In the genomic region with DNA sequence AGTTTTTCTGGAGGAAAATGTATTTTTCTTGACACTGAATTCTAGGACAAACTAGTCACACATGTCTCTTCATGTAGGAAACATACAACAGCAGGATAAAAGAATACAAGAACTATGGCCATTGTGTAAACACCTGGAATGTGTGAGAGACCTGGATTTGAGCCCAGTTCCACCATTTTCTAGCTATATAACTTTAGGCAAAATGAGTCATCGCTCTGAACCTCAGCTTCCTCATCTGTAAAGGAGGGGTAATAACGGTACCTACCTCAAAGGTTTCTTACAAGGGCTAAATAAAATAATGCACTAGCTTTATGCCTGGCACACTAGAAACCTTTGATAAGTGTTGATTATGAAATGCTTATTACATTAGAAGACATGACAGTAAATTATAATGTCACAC, we compare ENCODE assay signal across 18 cellular contexts. TPM values are rescaled to one million over a fixed set of nuclear protein-coding genes. Genes with fewer than 3 reads are reported as not detected.
DNase-seq lines count a peak whose midpoint lies in the region; ATAC-seq and TF ChIP-seq lines count a peak whose summit lies in the region.
"Had no signal": no experiment of that assay in that cellular context is flagged by ENCODE, and none has a peak within 500 bp of the region (broad histone marks: within the 10 kb centered on the region; RNA-seq: fewer than 3 reads in every experiment).

No MANE protein-coding gene starts in this region.

- no peak overlapping the region for H3K4me3 Mint-ChIP-seq in CD4-positive, alpha-beta T cell
- no peak overlapping the region for H3K4me3 Mint-ChIP-seq in CD8-positive, alpha-beta memory T cell
- H3K4me3 Mint-ChIP-seq: IgD-negative memory B cell, mesothelial cell of epicardium had no signal

- H3K27ac Mint-ChIP-seq in CD4-positive, alpha-beta T cell = peak overlapping the region; percentile 24
- no peak overlapping the region for H3K27ac Mint-ChIP-seq in CD8-positive, alpha-beta memory T cell
- H3K27ac Mint-ChIP-seq: IgD-negative memory B cell, mesothelial cell of epicardium had no signal

- intact Hi-C loops in CD4-positive, alpha-beta T cell (cut with DNase I, micrococcal nuclease) = loop anchor here in 1 of 2 experiments (5.0 to 10.0 kb wide), 2 partner anchors 60 to 92 kb away; a partner anchor contains a TSS

- CTCF ChIA-PET in CD4-positive, alpha-beta T cell (lab: Charles Lee) = no interaction called here
- CTCF ChIA-PET in CD8-positive, alpha-beta memory T cell (lab: Charles Lee) = no interaction called here

- H3K36me3 Mint-ChIP-seq in CD4-positive, alpha-beta T cell (ENCODE audit: low read depth) = peaks cover 34% of the 10 kb centered on the region
- peaks cover 7 to 16% (median 14%) of the 10 kb centered on the region in 3 donors for H3K36me3 Mint-ChIP-seq in CD8-positive, alpha-beta memory T cell

- no peaks in the 10 kb centered on the region for H3K27me3 ChIP-seq in CD4-positive, alpha-beta T cell (ENCODE audit: control insufficient read depth, insufficient read depth, low read length)
- H3K27me3 ChIP-seq in CD8-positive, alpha-beta memory T cell (ENCODE audit: insufficient read depth, low read length, poor library complexity, severe bottlenecking) = no peaks in the 10 kb centered on the region
- H3K27me3 ChIP-seq: thyroid gland had no signal

- TF ChIP-seq CTCF in CD4-positive, alpha-beta T cell (IDR thresholded peaks at IDR 0.05) = no peak

- no peak for DNase-seq in CD4-positive, alpha-beta T cell
- DNase-seq in RPMI7951 (ENCODE audit: low read depth) (peak; percentile 88), epithelial cell of prostate (ENCODE audit: low read depth, low spot score) (peak; percentile 59)
- DNase-seq in activated CD8-positive, alpha-beta memory T cell treated with anti-CD3 and anti-CD28 coated beads, Interleukin-2, amount 50 U/mL, for 48 hours = no peak
- DNase-seq in CD8-positive, alpha-beta memory T cell = no peak
- DNase-seq: ACHN; activated gamma-delta T cell; aorta; effector CD8-positive, alpha-beta T cell; NCI-H1436 treated with DMSO at 0.1 percent for 48 hours; NCI-H446 treated with DMSO at 0.1 percent for 48 hours; stimulated activated CD4-positive, alpha-beta T cell treated with anti-CD3 and anti-CD28 coated beads, Interleukin-4, amount 100 ng/mL, for 1 hour; thyroid gland had no signal

- no peaks in the 10 kb centered on the region for H3K9me3 Mint-ChIP-seq in CD4-positive, alpha-beta T cell
- no peaks in the 10 kb centered on the region for H3K9me3 Mint-ChIP-seq in CD8-positive, alpha-beta memory T cell
- H3K9me3 Mint-ChIP-seq: IgD-negative memory B cell, mesothelial cell of epicardium had no signal

- H3K27ac ChIP-seq in CD4-positive, alpha-beta T cell (ENCODE audit: low read depth, low read length) = no peak overlapping the region
- H3K27ac ChIP-seq in epithelial cell of prostate = peak overlapping the region; percentile 28
- no peak overlapping the region for H3K27ac ChIP-seq in CD8-positive, alpha-beta memory T cell (ENCODE audit: low read depth, low read length)
- H3K27ac ChIP-seq: thyroid gland had no signal

- H3K36me3 ChIP-seq in CD8-positive, alpha-beta memory T cell (ENCODE audit: insufficient read depth, low read length) = no peaks in the 10 kb centered on the region

- no peak for ATAC-seq in CD4-positive, alpha-beta T cell (ENCODE audit: poor library complexity)
- ATAC-seq in HG03469 (IDR thresholded peaks at IDR 0.05; ENCODE audit: unreplicated experiment) (peak; percentile 49), HG03520 (IDR thresholded peaks at IDR 0.05; ENCODE audit: unreplicated experiment) (no peak), HG03354 (IDR thresholded peaks at IDR 0.05; ENCODE audit: poor library complexity, severe bottlenecking, unreplicated experiment) (no peak)

- H3K4me3 ChIP-seq in CD8-positive, alpha-beta memory T cell (ENCODE audit: low read length) = no peak overlapping the region
- H3K4me3 ChIP-seq: thyroid gland had no signal

- peaks cover 20% of the 10 kb centered on the region for H3K4me1 ChIP-seq in CD8-positive, alpha-beta memory T cell (ENCODE audit: insufficient read depth, low read length)

- peaks cover 41% of the 10 kb centered on the region for H3K4me1 Mint-ChIP-seq in CD4-positive, alpha-beta T cell (ENCODE audit: low read depth)
- H3K4me1 Mint-ChIP-seq in CD8-positive, alpha-beta memory T cell = peaks cover 31 to 43% (median 42%) of the 10 kb centered on the region in 3 donors

- no peaks in the 10 kb centered on the region for H3K9me3 ChIP-seq in CD4-positive, alpha-beta T cell (ENCODE audit: control insufficient read depth, low read length)
- peaks cover 3% of the 10 kb centered on the region for H3K9me3 ChIP-seq in CD8-positive, alpha-beta memory T cell (ENCODE audit: low read length)
- H3K9me3 ChIP-seq: thyroid gland had no signal

- no peaks in the 10 kb centered on the region for H3K27me3 Mint-ChIP-seq in CD4-positive, alpha-beta T cell
- peaks cover 0 to 3% of the 10 kb centered on the region in 2 donors for H3K27me3 Mint-ChIP-seq in CD8-positive, alpha-beta memory T cell
- H3K27me3 Mint-ChIP-seq: IgD-negative memory B cell had no signal

- POLR2A ChIA-PET in CD4-positive, alpha-beta T cell (lab: Charles Lee) = interaction anchor here (1.5 kb wide), 1 partner anchor 93 kb away, joined by 10 read pairs; a partner anchor contains a TSS
- POLR2A ChIA-PET in CD8-positive, alpha-beta memory T cell (lab: Charles Lee) = no interaction called here

RNA-seq across cellular contexts. Expression of a gene that starts 57.8 kb away (rescaled TPM):
- total RNA-seq in CD4-positive, alpha-beta T cell = 10 to 100 TPM; 13.1 to 13.5 TPM
- total RNA-seq in RPMI7951 (2014; rRNA removed; shearing (Covaris generic)) = 22.7 and 30.0 TPM in 2 replicates
- 10 to 100 TPM; 57.6 to 58.3 TPM for total RNA-seq in CD8-positive, alpha-beta memory T cell
- polyA plus RNA-seq in CD8-positive, alpha-beta memory T cell = 28.8 TPM

Comparison
In these comparisons a context has a peak if more than half of its experiments do, and no peak if none do; other contexts are left out.
1. DNase-seq: peak in RPMI7951 (single experiment) and epithelial cell of prostate (single experiment); none in CD4-positive, alpha-beta T cell (0 of 10), activated CD8-positive, alpha-beta memory T cell treated with anti-CD3 and anti-CD28 coated beads, Interleukin-2, amount 50 U/mL, for 48 hours (single experiment) and CD8-positive, alpha-beta memory T cell (0 of 5).